Comparison of ENCODE assay signal across 15 cellular contexts in the genomic region with DNA sequence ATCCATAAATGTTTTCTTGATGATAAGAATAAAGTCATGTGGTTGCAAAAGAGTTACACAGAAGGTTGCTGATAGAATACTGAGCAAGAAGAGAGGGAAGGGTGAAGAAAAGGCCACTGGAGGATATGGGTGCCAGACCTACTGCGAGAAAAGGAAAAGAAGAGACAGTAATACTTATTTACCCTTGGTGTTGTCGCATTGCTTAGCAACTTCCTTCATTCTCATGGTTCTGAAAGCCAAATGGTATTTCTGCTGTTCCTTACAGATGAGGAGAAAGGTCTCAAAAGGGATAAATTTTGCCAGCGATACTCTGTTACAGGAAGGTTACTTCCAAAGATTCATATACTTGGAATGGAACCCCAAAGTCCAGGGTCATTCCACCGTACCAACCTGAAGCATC.
"Had no signal": no experiment of that assay in that cellular context is flagged by ENCODE, and none has a peak within 500 bp of the region (broad histone marks: within the 10 kb centered on the region; RNA-seq: fewer than 3 reads in every experiment).

No MANE protein-coding gene starts in this region.

- H3K9me3 ChIP-seq: esophagus squamous epithelium, testis had no signal

- H3K4me3 Mint-ChIP-seq: activated CD4-positive, alpha-beta T cell treated with anti-CD3 and anti-CD28 coated beads, Interleukin-2, amount 10 ng/mL, durations not matched to agents 7 days and 5 days; activated naive CD8-positive, alpha-beta T cell treated with anti-CD3 and anti-CD28 coated beads, Interleukin-2, amount 10 ng/mL, durations not matched to agents 7 days and 5 days; activated T-helper 1 cell treated with anti-CD3 and anti-CD28 coated beads, Interleukin-12 subunit alpha, Interleukin-12 subunit beta, Interleukin-2, Interleukin-4 antibody, amounts not matched to agents 30 ng/mL and 10 ng/mL and 1 ng/mL, durations not matched to agents 14 hours and 24 hours and 36 hours; nephron had no signal

- H3K4me3 ChIP-seq: esophagus squamous epithelium, skin epidermis, testis had no signal

- H3K9me3 Mint-ChIP-seq: activated CD4-positive, alpha-beta T cell treated with anti-CD3 and anti-CD28 coated beads, Interleukin-2, amount 10 ng/mL, durations not matched to agents 7 days and 5 days; activated naive CD8-positive, alpha-beta T cell treated with anti-CD3 and anti-CD28 coated beads, Interleukin-2, amount 10 ng/mL, durations not matched to agents 7 days and 5 days; activated T-helper 1 cell treated with anti-CD3 and anti-CD28 coated beads, Interleukin-12 subunit alpha, Interleukin-12 subunit beta, Interleukin-2, Interleukin-4 antibody, amounts not matched to agents 30 ng/mL and 10 ng/mL and 1 ng/mL, durations not matched to agents 14 hours and 24 hours and 36 hours; nephron had no signal

- H3K4me1 Mint-ChIP-seq: activated CD4-positive, alpha-beta T cell treated with anti-CD3 and anti-CD28 coated beads, Interleukin-2, amount 10 ng/mL, durations not matched to agents 7 days and 5 days; activated naive CD8-positive, alpha-beta T cell treated with anti-CD3 and anti-CD28 coated beads, Interleukin-2, amount 10 ng/mL, durations not matched to agents 7 days and 5 days; nephron had no signal

- H3K36me3 Mint-ChIP-seq: activated naive CD8-positive, alpha-beta T cell treated with anti-CD3 and anti-CD28 coated beads, Interleukin-2, amount 10 ng/mL, durations not matched to agents 7 days and 5 days had no signal

- H3K4me1 ChIP-seq: esophagus squamous epithelium, testis had no signal

- H3K27me3 Mint-ChIP-seq: activated CD4-positive, alpha-beta T cell treated with anti-CD3 and anti-CD28 coated beads, Interleukin-2, amount 10 ng/mL, durations not matched to agents 7 days and 5 days; activated naive CD8-positive, alpha-beta T cell treated with anti-CD3 and anti-CD28 coated beads, Interleukin-2, amount 10 ng/mL, durations not matched to agents 7 days and 5 days had no signal

- DNase-seq: activated CD4-positive, alpha-beta T cell treated with anti-CD3 and anti-CD28 coated beads, Interleukin-2, amount 10 ng/mL, durations not matched to agents 7 days and 5 days; activated naive CD4-positive, alpha-beta T cell; activated naive CD8-positive, alpha-beta T cell treated with anti-CD3 and anti-CD28 coated beads, Interleukin-2, amount 10 ng/mL, durations not matched to agents 7 days and 5 days; anterior cingulate cortex; esophagus squamous epithelium; foreskin fibroblast; glutamatergic neuron; occipital lobe; right cardiac atrium; stimulated activated naive CD8-positive, alpha-beta T cell treated with anti-CD3 and anti-CD28 coated beads, Interleukin-15, Interleukin-2, amounts not matched to agents 100 U/mL and 50 U/mL, for 24 hours; T-helper 9 cell; testis had no signal

- H3K27ac Mint-ChIP-seq: activated CD4-positive, alpha-beta T cell treated with anti-CD3 and anti-CD28 coated beads, Interleukin-2, amount 10 ng/mL, durations not matched to agents 7 days and 5 days; activated naive CD8-positive, alpha-beta T cell treated with anti-CD3 and anti-CD28 coated beads, Interleukin-2, amount 10 ng/mL, durations not matched to agents 7 days and 5 days; activated T-helper 1 cell treated with anti-CD3 and anti-CD28 coated beads, Interleukin-12 subunit alpha, Interleukin-12 subunit beta, Interleukin-2, Interleukin-4 antibody, amounts not matched to agents 30 ng/mL and 10 ng/mL and 1 ng/mL, durations not matched to agents 14 hours and 24 hours and 36 hours; nephron had no signal

- H3K36me3 ChIP-seq: esophagus squamous epithelium had no signal

- H3K27me3 ChIP-seq: esophagus squamous epithelium, testis had no signal

- H3K27ac ChIP-seq: esophagus squamous epithelium, skin epidermis, testis had no signal
